Comparison of ENCODE assay signal across 1 cellular context in genomic region chr16:69859105-69859969, GRCh38.
TF ChIP-seq lines count a peak whose summit lies in the region.

No MANE protein-coding gene starts in this region.

TF ChIP-seq in HepG2, 621 proteins besides CTCF, POLR2A, EP300 and RAD21 (continued from another document and continues in another):
- TF ChIP-seq, protein P1, sequence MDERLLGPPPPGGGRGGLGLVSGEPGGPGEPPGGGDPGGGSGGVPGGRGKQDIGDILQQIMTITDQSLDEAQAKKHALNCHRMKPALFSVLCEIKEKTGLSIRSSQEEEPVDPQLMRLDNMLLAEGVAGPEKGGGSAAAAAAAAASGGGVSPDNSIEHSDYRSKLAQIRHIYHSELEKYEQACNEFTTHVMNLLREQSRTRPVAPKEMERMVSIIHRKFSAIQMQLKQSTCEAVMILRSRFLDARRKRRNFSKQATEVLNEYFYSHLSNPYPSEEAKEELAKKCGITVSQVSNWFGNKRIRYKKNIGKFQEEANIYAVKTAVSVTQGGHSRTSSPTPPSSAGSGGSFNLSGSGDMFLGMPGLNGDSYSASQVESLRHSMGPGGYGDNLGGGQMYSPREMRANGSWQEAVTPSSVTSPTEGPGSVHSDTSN (CRISPR knock-in tag; IDR thresholded peaks at IDR 0.05) = no peak
- TF ChIP-seq AKAP8 (CRISPR knock-in tag; IDR thresholded peaks at IDR 0.05) (0 out of 2 replicates have a peak, but pooled peaks have one; percentile 58), SPEN (CRISPR knock-in tag; IDR thresholded peaks at IDR 0.05; ENCODE audit: low read depth) (peak; percentile 67; the same call in 1 of the 2 replicates), NFRKB (IDR thresholded peaks at IDR 0.05) (no peak), ZNF34 (CRISPR knock-in tag; IDR thresholded peaks at IDR 0.05; ENCODE audit: borderline replicate concordance) (no peak), ZNF550 (CRISPR knock-in tag; IDR thresholded peaks at IDR 0.05; ENCODE audit: borderline replicate concordance) (no peak), ZNF589 (CRISPR knock-in tag; conservative IDR thresholded peaks at IDR 0.05) (no peak), TOPORS (CRISPR knock-in tag; IDR thresholded peaks at IDR 0.05) (no peak), ZNF546 (CRISPR knock-in tag; conservative IDR thresholded peaks at IDR 0.05) (no peak), SIN3A (IDR thresholded peaks at IDR 0.05; ENCODE audit: borderline replicate concordance, low read depth, low read length) (no peak), HNF4G (IDR thresholded peaks at IDR 0.05; ENCODE audit: borderline replicate concordance, low read depth, low read length) (peak; percentile 74), HNF4G (CRISPR knock-in tag; IDR thresholded peaks at IDR 0.05; ENCODE audit: borderline replicate concordance, low read depth) (peak; percentile 87; the same call in 1 of the 2 replicates), NR1H2 (CRISPR knock-in tag; IDR thresholded peaks at IDR 0.05; ENCODE audit: borderline replicate concordance, low read depth) (no peak), ATF7 (IDR thresholded peaks at IDR 0.05) (no peak), ATF7 (CRISPR knock-in tag; IDR thresholded peaks at IDR 0.05) (peak; percentile 38; the same call in 1 of the 2 replicates), GATAD1 (CRISPR knock-in tag; IDR thresholded peaks at IDR 0.05) (no peak), CBX2 (IDR thresholded peaks at IDR 0.05; ENCODE audit: low read depth, low read length) (no peak), CBX2 (CRISPR knock-in tag; IDR thresholded peaks at IDR 0.05; ENCODE audit: low read depth) (0 out of 2 replicates have a peak, but pooled peaks have one; percentile 21), USF2 (IDR thresholded peaks at IDR 0.05; ENCODE audit: low read depth, low read length) (no peak), USF2 (CRISPR knock-in tag; IDR thresholded peaks at IDR 0.05; ENCODE audit: borderline replicate concordance) (no peak), ZSCAN12 (CRISPR knock-in tag; IDR thresholded peaks at IDR 0.05) (no peak), RBFOX2 (IDR thresholded peaks at IDR 0.05; ENCODE audit: low read depth, low read length) (0 out of 2 replicates have a peak, but pooled peaks have one; percentile 6), REST (IDR thresholded peaks at IDR 0.05; ENCODE audit: borderline replicate concordance in 1 of 2, low read depth in 1 of 2, low read length in 2 of 2) (0 out of 4 replicates have a peak, but pooled peaks of 1 of the 2 experiments have one; percentile 20), MED1 (CRISPR knock-in tag; IDR thresholded peaks at IDR 0.05) (peak; percentile 91), ZNF576 (CRISPR knock-in tag; IDR thresholded peaks at IDR 0.05) (no peak), ZNF329 (CRISPR knock-in tag; IDR thresholded peaks at IDR 0.05; ENCODE audit: low read depth) (no peak), HMG20B (CRISPR knock-in tag; conservative IDR thresholded peaks at IDR 0.05) (no peak)
- TF ChIP-seq, protein P2, sequence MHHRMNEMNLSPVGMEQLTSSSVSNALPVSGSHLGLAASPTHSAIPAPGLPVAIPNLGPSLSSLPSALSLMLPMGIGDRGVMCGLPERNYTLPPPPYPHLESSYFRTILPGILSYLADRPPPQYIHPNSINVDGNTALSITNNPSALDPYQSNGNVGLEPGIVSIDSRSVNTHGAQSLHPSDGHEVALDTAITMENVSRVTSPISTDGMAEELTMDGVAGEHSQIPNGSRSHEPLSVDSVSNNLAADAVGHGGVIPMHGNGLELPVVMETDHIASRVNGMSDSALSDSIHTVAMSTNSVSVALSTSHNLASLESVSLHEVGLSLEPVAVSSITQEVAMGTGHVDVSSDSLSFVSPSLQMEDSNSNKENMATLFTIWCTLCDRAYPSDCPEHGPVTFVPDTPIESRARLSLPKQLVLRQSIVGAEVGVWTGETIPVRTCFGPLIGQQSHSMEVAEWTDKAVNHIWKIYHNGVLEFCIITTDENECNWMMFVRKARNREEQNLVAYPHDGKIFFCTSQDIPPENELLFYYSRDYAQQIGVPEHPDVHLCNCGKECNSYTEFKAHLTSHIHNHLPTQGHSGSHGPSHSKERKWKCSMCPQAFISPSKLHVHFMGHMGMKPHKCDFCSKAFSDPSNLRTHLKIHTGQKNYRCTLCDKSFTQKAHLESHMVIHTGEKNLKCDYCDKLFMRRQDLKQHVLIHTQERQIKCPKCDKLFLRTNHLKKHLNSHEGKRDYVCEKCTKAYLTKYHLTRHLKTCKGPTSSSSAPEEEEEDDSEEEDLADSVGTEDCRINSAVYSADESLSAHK (CRISPR knock-in tag; IDR thresholded peaks at IDR 0.05; ENCODE audit: borderline replicate concordance) = no peak
- TF ChIP-seq, protein P3, sequence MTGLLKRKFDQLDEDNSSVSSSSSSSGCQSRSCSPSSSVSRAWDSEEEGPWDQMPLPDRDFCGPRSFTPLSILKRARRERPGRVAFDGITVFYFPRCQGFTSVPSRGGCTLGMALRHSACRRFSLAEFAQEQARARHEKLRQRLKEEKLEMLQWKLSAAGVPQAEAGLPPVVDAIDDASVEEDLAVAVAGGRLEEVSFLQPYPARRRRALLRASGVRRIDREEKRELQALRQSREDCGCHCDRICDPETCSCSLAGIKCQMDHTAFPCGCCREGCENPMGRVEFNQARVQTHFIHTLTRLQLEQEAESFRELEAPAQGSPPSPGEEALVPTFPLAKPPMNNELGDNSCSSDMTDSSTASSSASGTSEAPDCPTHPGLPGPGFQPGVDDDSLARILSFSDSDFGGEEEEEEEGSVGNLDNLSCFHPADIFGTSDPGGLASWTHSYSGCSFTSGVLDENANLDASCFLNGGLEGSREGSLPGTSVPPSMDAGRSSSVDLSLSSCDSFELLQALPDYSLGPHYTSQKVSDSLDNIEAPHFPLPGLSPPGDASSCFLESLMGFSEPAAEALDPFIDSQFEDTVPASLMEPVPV (CRISPR knock-in tag; IDR thresholded peaks at IDR 0.05) = no peak
- TF ChIP-seq, protein P4, sequence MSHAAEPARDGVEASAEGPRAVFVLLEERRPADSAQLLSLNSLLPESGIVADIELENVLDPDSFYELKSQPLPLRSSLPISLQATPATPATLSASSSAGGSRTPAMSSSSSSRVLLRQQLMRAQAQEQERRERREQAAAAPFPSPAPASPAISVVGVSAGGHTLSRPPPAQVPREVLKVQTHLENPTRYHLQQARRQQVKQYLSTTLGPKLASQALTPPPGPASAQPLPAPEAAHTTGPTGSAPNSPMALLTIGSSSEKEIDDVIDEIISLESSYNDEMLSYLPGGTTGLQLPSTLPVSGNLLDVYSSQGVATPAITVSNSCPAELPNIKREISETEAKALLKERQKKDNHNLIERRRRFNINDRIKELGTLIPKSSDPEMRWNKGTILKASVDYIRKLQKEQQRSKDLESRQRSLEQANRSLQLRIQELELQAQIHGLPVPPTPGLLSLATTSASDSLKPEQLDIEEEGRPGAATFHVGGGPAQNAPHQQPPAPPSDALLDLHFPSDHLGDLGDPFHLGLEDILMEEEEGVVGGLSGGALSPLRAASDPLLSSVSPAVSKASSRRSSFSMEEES (CRISPR knock-in tag; IDR thresholded peaks at IDR 0.05) = peak; percentile 80
- TF ChIP-seq, protein P5, sequence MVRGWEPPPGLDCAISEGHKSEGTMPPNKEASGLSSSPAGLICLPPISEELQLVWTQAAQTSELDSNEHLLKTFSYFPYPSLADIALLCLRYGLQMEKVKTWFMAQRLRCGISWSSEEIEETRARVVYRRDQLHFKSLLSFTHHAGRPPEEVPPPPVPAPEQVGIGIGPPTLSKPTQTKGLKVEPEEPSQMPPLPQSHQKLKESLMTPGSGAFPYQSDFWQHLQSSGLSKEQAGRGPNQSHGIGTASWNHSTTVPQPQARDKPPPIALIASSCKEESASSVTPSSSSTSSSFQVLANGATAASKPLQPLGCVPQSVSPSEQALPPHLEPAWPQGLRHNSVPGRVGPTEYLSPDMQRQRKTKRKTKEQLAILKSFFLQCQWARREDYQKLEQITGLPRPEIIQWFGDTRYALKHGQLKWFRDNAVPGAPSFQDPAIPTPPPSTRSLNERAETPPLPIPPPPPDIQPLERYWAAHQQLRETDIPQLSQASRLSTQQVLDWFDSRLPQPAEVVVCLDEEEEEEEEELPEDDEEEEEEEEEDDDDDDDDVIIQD (CRISPR knock-in tag; IDR thresholded peaks at IDR 0.05; ENCODE audit: low read depth) = peak; percentile 79
- TF ChIP-seq, protein P6, sequence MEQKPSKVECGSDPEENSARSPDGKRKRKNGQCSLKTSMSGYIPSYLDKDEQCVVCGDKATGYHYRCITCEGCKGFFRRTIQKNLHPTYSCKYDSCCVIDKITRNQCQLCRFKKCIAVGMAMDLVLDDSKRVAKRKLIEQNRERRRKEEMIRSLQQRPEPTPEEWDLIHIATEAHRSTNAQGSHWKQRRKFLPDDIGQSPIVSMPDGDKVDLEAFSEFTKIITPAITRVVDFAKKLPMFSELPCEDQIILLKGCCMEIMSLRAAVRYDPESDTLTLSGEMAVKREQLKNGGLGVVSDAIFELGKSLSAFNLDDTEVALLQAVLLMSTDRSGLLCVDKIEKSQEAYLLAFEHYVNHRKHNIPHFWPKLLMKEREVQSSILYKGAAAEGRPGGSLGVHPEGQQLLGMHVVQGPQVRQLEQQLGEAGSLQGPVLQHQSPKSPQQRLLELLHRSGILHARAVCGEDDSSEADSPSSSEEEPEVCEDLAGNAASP (CRISPR knock-in tag; IDR thresholded peaks at IDR 0.05; ENCODE audit: borderline replicate concordance) = peak; percentile 97
- TF ChIP-seq, protein P7, sequence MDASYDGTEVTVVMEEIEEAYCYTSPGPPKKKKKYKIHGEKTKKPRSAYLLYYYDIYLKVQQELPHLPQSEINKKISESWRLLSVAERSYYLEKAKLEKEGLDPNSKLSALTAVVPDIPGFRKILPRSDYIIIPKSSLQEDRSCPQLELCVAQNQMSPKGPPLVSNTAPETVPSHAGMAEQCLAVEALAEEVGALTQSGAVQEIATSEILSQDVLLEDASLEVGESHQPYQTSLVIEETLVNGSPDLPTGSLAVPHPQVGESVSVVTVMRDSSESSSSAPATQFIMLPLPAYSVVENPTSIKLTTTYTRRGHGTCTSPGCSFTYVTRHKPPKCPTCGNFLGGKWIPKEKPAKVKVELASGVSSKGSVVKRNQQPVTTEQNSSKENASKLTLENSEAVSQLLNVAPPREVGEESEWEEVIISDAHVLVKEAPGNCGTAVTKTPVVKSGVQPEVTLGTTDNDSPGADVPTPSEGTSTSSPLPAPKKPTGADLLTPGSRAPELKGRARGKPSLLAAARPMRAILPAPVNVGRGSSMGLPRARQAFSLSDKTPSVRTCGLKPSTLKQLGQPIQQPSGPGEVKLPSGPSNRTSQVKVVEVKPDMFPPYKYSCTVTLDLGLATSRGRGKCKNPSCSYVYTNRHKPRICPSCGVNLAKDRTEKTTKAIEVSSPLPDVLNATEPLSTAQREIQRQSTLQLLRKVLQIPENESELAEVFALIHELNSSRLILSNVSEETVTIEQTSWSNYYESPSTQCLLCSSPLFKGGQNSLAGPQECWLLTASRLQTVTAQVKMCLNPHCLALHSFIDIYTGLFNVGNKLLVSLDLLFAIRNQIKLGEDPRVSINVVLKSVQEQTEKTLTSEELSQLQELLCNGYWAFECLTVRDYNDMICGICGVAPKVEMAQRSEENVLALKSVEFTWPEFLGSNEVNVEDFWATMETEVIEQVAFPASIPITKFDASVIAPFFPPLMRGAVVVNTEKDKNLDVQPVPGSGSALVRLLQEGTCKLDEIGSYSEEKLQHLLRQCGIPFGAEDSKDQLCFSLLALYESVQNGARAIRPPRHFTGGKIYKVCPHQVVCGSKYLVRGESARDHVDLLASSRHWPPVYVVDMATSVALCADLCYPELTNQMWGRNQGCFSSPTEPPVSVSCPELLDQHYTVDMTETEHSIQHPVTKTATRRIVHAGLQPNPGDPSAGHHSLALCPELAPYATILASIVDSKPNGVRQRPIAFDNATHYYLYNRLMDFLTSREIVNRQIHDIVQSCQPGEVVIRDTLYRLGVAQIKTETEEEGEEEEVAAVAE (CRISPR knock-in tag; IDR thresholded peaks at IDR 0.05; ENCODE audit: borderline replicate concordance) = no peak
